In genomic region chr2:219598308-219599078, GRCh38 we compare ENCODE assay signal across 9 cellular contexts. TPM values are rescaled to one million over a fixed set of nuclear protein-coding genes. Genes with fewer than 3 reads are reported as not detected.
A peak's percentile ranks its signal among the peaks of the same experiment; 100 is the strongest.
DNase-seq lines count a peak whose midpoint lies in the region; ATAC-seq and TF ChIP-seq lines count a peak whose summit lies in the region.
"Had no signal": no experiment of that assay in that cellular context is flagged by ENCODE, and none has a peak within 500 bp of the region (broad histone marks: within the 10 kb centered on the region; RNA-seq: fewer than 3 reads in every experiment).

No MANE protein-coding gene starts in this region.

- H3K9me2 ChIP-seq in SK-N-SH (no peaks in the 10 kb centered on the region), SU-DHL-6 (replicated peaks; ENCODE audit: insufficient read depth, low read length) (no peaks in the 10 kb centered on the region)

- H3K4me1 ChIP-seq in SK-N-SH (ENCODE audit: control insufficient read depth in 1 of 2, insufficient read depth in 2 of 2, low read depth in 1 of 2, low read length in 1 of 2), result peaks cover 0 to 4% of the 10 kb centered on the region in 2 experiments; a peak in 2 of 4 replicates

- H3K27ac ChIP-seq in SK-N-SH (ENCODE audit: low read depth in 2 of 2, low read length in 1 of 2), result peak overlapping the region; percentile 80 to 95
- no peak overlapping the region for H3K27ac ChIP-seq in SU-DHL-6 (ENCODE audit: low read depth, low read length)

- CTCF ChIA-PET in SK-N-SH (lab: Yijun Ruan, JAX), result interaction anchor here (0.9 to 4.9 kb wide), 7 partner anchors 16 to 145 kb away, joined by 3 to 37 read pairs (median 22); partner anchors contain the start of genes CHPF and TMEM198

- no peaks in the 10 kb centered on the region for H4K20me1 ChIP-seq in SK-N-SH (ENCODE audit: insufficient read depth)
- H4K20me1 ChIP-seq in SU-DHL-6 (ENCODE audit: low read depth, low read length), result no peaks in the 10 kb centered on the region

- WGBS in SK-N-SH (ENCODE audit: low lambda C conversion rate), result 14% methylated on average over 9 of the region's 9 CpGs

- no peak for TF ChIP-seq CTCF in SK-N-SH (IDR thresholded peaks at IDR 0.05)
- TF ChIP-seq CTCF in SU-DHL-6 (IDR thresholded peaks at IDR 0.05; ENCODE audit: insufficient read depth, low read length, poor library complexity, severe bottlenecking), result no peak
- TF ChIP-seq CTCF in glutamatergic neuron (IDR thresholded peaks at IDR 0.05; ENCODE audit: partially characterized antibody, unreplicated experiment), result no peak

- peaks cover 16% of the 10 kb centered on the region; the same call in 1 of the 2 replicates for H3K79me2 ChIP-seq in SK-N-SH (ENCODE audit: insufficient read depth)
- H3K79me2 ChIP-seq in SU-DHL-6 (ENCODE audit: insufficient read depth, low read length), result 0 out of 2 replicates have a peak, but pooled peaks cover 9% of the 10 kb centered on the region

- H3K36me3 ChIP-seq in SK-N-SH (replicated peaks in 1 of 2; ENCODE audit: control insufficient read depth in 1 of 2, insufficient read depth in 2 of 2, low read length in 1 of 2) (peaks cover 4 to 12% of the 10 kb centered on the region in 2 experiments), SU-DHL-6 (ENCODE audit: low read length) (no peaks in the 10 kb centered on the region)

- H3K27me3 ChIP-seq in SK-N-SH (ENCODE audit: insufficient read depth) (no peaks in the 10 kb centered on the region), SU-DHL-6 (ENCODE audit: low read length) (no peaks in the 10 kb centered on the region)

- no peaks in the 10 kb centered on the region for H3K36me3 Mint-ChIP-seq in glutamatergic neuron (ENCODE audit: unreplicated experiment)
- H3K36me3 Mint-ChIP-seq in stimulated activated memory B cell treated with anti-CD40 and anti-IgM and Interleukin-4, amounts not matched to agents 10 μg/mL and 1 μg/mL and 100 μg/mL, for 72 hours, result peaks cover 31% of the 10 kb centered on the region

- H3K9me3 ChIP-seq in SK-N-SH (no peaks in the 10 kb centered on the region), SU-DHL-6 (ENCODE audit: insufficient read depth, low read length) (no peaks in the 10 kb centered on the region)

- POLR2A ChIA-PET in SK-N-SH (lab: Yijun Ruan, JAX), result interaction anchor here (0.5 to 3.9 kb wide), 12 partner anchors 20 to 101 kb away, joined by 3 to 56 read pairs (median 4); partner anchors contain the start of genes CHPF, INHA, OBSL1 and SLC4A3

- H3K4me3 ChIP-seq in SK-N-SH (ENCODE audit: low read depth in 2 of 2, low read length in 1 of 2), result peak overlapping the region; percentile 71 to 73
- peak overlapping the region; percentile 70 for H3K4me3 ChIP-seq in SU-DHL-6 (ENCODE audit: insufficient read depth, low read length, poor library complexity, severe bottlenecking)

- H3K9ac ChIP-seq in SK-N-SH, result peak overlapping the region; percentile 75
- H3K9ac ChIP-seq in SU-DHL-6 (ENCODE audit: low read length), result peak overlapping the region; percentile 66

- peak overlapping the region; percentile 97 for H3K4me3 Mint-ChIP-seq in glutamatergic neuron (ENCODE audit: unreplicated experiment)
- H3K4me3 Mint-ChIP-seq in stimulated activated memory B cell treated with anti-CD40 and anti-IgM and Interleukin-4, amounts not matched to agents 10 μg/mL and 1 μg/mL and 100 μg/mL, for 72 hours, result peak overlapping the region; percentile 86

- TF ChIP-seq RAD21 in SK-N-SH (IDR thresholded peaks at IDR 0.05; ENCODE audit: low read length), result no peak

- peak overlapping the region; percentile 83 for H3K27ac Mint-ChIP-seq in glutamatergic neuron (ENCODE audit: unreplicated experiment)
- peak overlapping the region; percentile 82 for H3K27ac Mint-ChIP-seq in stimulated activated memory B cell treated with anti-CD40 and anti-IgM and Interleukin-4, amounts not matched to agents 10 μg/mL and 1 μg/mL and 100 μg/mL, for 72 hours

- no peak for ATAC-seq in SK-N-SH treated with all-trans-retinoic acid at 6 μM for 48 hours
- ATAC-seq in stimulated activated memory B cell treated with anti-CD40 and anti-IgM and Interleukin-4, amounts not matched to agents 10 μg/mL and 1 μg/mL and 100 μg/mL, for 72 hours, result peak; percentile 24
- ATAC-seq in GM21360 (IDR thresholded peaks at IDR 0.05; ENCODE audit: unreplicated experiment), result no peak
- ATAC-seq in HG03280 (IDR thresholded peaks at IDR 0.05; ENCODE audit: unreplicated experiment), result no peak

- peaks cover 2% of the 10 kb centered on the region for H3K4me1 Mint-ChIP-seq in glutamatergic neuron (ENCODE audit: low read depth, unreplicated experiment)
- H3K4me1 Mint-ChIP-seq in stimulated activated memory B cell treated with anti-CD40 and anti-IgM and Interleukin-4, amounts not matched to agents 10 μg/mL and 1 μg/mL and 100 μg/mL, for 72 hours, result peaks cover 18% of the 10 kb centered on the region

- no peaks in the 10 kb centered on the region for H3K9me3 Mint-ChIP-seq in glutamatergic neuron (ENCODE audit: unreplicated experiment)
- no peaks in the 10 kb centered on the region for H3K9me3 Mint-ChIP-seq in stimulated activated memory B cell treated with anti-CD40 and anti-IgM and Interleukin-4, amounts not matched to agents 10 μg/mL and 1 μg/mL and 100 μg/mL, for 72 hours

- no peaks in the 10 kb centered on the region for H3K27me3 Mint-ChIP-seq in glutamatergic neuron (ENCODE audit: unreplicated experiment)
- H3K27me3 Mint-ChIP-seq in stimulated activated memory B cell treated with anti-CD40 and anti-IgM and Interleukin-4, amounts not matched to agents 10 μg/mL and 1 μg/mL and 100 μg/mL, for 72 hours, result no peaks in the 10 kb centered on the region

- H2AFZ ChIP-seq in SK-N-SH (ENCODE audit: low read depth) (peak overlapping the region; percentile 91), SU-DHL-6 (ENCODE audit: low read depth, low read length, severe bottlenecking) (no peak overlapping the region)

- H3K4me2 ChIP-seq in SK-N-SH (peak overlapping the region; percentile 95), SU-DHL-6 (ENCODE audit: low read depth, low read length, poor library complexity, severe bottlenecking) (peak overlapping the region; percentile 76)

- TF ChIP-seq EP300 in SK-N-SH (IDR thresholded peaks at IDR 0.05; ENCODE audit: borderline replicate concordance in 1 of 2, low read depth in 1 of 2, low read length in 1 of 2), result no peak

- DNase-seq in SK-N-SH, result no peak
- no peak for DNase-seq in glutamatergic neuron
- no peak for DNase-seq in hippocampal formation (lab: John Stamatoyannopoulos, UW)

- peaks cover 8% of the 10 kb centered on the region for H3F3A ChIP-seq in SK-N-SH (replicated peaks; ENCODE audit: insufficient read depth)
- no peaks in the 10 kb centered on the region for H3F3A ChIP-seq in SU-DHL-6 (ENCODE audit: insufficient read depth)

TF ChIP-seq in SK-N-SH, 30 proteins besides CTCF, POLR2A, EP300 and RAD21 (continues in another document):
- TF ChIP-seq ELF1 (IDR thresholded peaks at IDR 0.05) (no peak), SMC3 (IDR thresholded peaks at IDR 0.05; ENCODE audit: low read depth, low read length) (no peak), RXRA (IDR thresholded peaks at IDR 0.05; ENCODE audit: borderline replicate concordance, low read depth) (no peak), JUND (IDR thresholded peaks at IDR 0.05) (no peak), SIN3A (IDR thresholded peaks at IDR 0.05; ENCODE audit: borderline replicate concordance, low read depth, low read length) (no peak), FOSL2 (IDR thresholded peaks at IDR 0.05; ENCODE audit: borderline replicate concordance, low read depth) (no peak)

TF ChIP-seq in SK-N-SH treated with all-trans-retinoic acid at 6 μM for 48 hours, 23 proteins besides CTCF, POLR2A, EP300 and RAD21 (continues in another document):
- TF ChIP-seq ZNF70 (CRISPR knock-in tag; IDR thresholded peaks at IDR 0.05) (no peak), OSR1 (CRISPR knock-in tag; IDR thresholded peaks at IDR 0.05) (no peak), ESRRG (CRISPR knock-in tag; IDR thresholded peaks at IDR 0.05) (no peak), ARNTL (CRISPR knock-in tag; IDR thresholded peaks at IDR 0.05; ENCODE audit: borderline replicate concordance, low read depth) (no peak), SNAI2 (CRISPR knock-in tag; IDR thresholded peaks at IDR 0.05) (no peak), ZNF8 (CRISPR knock-in tag; IDR thresholded peaks at IDR 0.05) (no peak), PATZ1 (CRISPR knock-in tag; IDR thresholded peaks at IDR 0.05; ENCODE audit: borderline replicate concordance) (no peak), CSDC2 (CRISPR knock-in tag; IDR thresholded peaks at IDR 0.05) (no peak)

RNA-seq across cellular contexts. Expression of gene STK11IP, which starts 0.8 kb away (rescaled TPM):
- polyA plus RNA-seq in SK-N-SH (2012; rRNA removed), result 22.1 and 22.9 TPM in 2 replicates
- 4.1 and 5.5 TPM in 2 replicates for polyA plus RNA-seq in SK-N-SH (2012; cell fraction: cytosol; rRNA removed)
- 141 and 185 TPM in 2 replicates for polyA plus RNA-seq in SK-N-SH (2012; cell fraction: nucleus; rRNA removed)
- 34.5 TPM for total RNA-seq in glutamatergic neuron (ENCODE audit: unreplicated experiment)

RNA-seq across cellular contexts. Expression of gene INHA, which starts 26.4 kb away (rescaled TPM):
- 1.2 and 1.6 TPM in 2 replicates for polyA plus RNA-seq in SK-N-SH (2012; rRNA removed)
- polyA plus RNA-seq in SK-N-SH (2012; cell fraction: cytosol; rRNA removed), result 0.10 and 0.22 TPM in 2 replicates
- 13.8 and 15.1 TPM in 2 replicates for polyA plus RNA-seq in SK-N-SH (2012; cell fraction: nucleus; rRNA removed)
- not detected for total RNA-seq in glutamatergic neuron (ENCODE audit: unreplicated experiment)
- total RNA-seq: glomerular endothelial cell had no signal

RNA-seq across cellular contexts. Expression of gene OBSL1, which starts 27.2 kb away (rescaled TPM):
- 70.9 and 93.0 TPM in 2 replicates for polyA plus RNA-seq in SK-N-SH (2012; rRNA removed)
- polyA plus RNA-seq in SK-N-SH (2012; cell fraction: cytosol; rRNA removed), result 27.1 and 45.0 TPM in 2 replicates
- polyA plus RNA-seq in SK-N-SH (2012; cell fraction: nucleus; rRNA removed), result 274 and 319 TPM in 2 replicates
- 47.9 TPM for total RNA-seq in glutamatergic neuron (ENCODE audit: unreplicated experiment)

RNA-seq across cellular contexts. Expression of gene SLC4A3, which starts 28.9 kb away (rescaled TPM):
- 12.2 and 12.3 TPM in 2 replicates for polyA plus RNA-seq in SK-N-SH (2012; rRNA removed)
- polyA plus RNA-seq in SK-N-SH (2012; cell fraction: cytosol; rRNA removed), result 3.9 and 5.1 TPM in 2 replicates
- 53.0 and 74.5 TPM in 2 replicates for polyA plus RNA-seq in SK-N-SH (2012; cell fraction: nucleus; rRNA removed)
- total RNA-seq in glutamatergic neuron (ENCODE audit: unreplicated experiment), result 24.4 TPM

RNA-seq across cellular contexts. Expression of gene TMEM198, which starts 54.7 kb away (rescaled TPM):
- polyA plus RNA-seq in SK-N-SH (2012; rRNA removed), result 4.7 and 7.0 TPM in 2 replicates
- 1.0 and 1.7 TPM in 2 replicates for polyA plus RNA-seq in SK-N-SH (2012; cell fraction: cytosol; rRNA removed)
- 43.9 and 63.2 TPM in 2 replicates for polyA plus RNA-seq in SK-N-SH (2012; cell fraction: nucleus; rRNA removed)
- total RNA-seq in glutamatergic neuron (ENCODE audit: unreplicated experiment), result 40.9 TPM
